In the genomic region with DNA sequence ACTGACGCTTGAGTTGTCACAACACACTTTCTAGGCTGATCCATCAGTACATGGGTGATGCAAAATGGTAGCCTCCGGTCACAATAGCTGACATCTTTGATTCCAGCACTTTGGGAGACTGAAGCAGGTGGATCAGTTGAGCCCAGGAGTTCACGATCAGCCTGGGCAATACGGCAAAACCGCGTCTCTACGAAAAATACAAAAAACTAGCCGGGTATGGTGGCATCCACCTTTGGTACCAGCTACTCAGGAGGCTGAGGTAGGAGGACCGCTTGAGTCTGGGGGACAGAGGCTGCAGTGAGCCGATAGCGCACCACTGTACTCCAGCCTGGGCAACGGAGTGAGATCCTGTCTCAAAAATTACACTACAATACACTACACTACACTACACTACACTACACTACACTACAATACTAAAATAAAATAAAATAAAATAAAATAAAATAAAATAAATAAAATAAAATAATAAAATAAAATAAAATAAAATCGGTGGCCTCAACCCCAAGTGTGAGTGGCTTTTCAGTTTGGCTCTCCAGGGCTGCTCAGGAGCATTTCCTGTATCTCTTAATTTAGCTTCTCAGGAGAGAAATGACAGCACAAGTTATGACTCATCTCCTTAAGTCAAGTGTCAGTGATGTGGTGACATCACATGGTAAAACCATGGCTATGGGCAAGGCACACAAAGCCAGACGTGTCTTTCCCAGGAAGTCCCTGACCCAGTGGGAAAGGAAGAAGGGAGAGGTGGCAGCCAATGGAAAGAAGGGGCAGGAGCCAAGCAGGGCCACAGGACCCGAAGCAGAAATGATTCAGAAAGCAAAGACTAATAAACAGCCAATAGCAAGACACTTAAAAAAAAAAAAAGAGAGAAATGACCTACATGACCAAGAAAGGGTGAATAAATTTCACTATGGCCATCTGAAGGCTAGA, we compare ENCODE assay signal across 1 cellular context.
TF ChIP-seq lines count a peak whose summit lies in the region.

No MANE protein-coding gene starts in this region.

TF ChIP-seq in HEK293, 187 proteins besides CTCF, POLR2A, EP300 and RAD21 (continued from another document and continues in another):
- TF ChIP-seq, protein P1, sequence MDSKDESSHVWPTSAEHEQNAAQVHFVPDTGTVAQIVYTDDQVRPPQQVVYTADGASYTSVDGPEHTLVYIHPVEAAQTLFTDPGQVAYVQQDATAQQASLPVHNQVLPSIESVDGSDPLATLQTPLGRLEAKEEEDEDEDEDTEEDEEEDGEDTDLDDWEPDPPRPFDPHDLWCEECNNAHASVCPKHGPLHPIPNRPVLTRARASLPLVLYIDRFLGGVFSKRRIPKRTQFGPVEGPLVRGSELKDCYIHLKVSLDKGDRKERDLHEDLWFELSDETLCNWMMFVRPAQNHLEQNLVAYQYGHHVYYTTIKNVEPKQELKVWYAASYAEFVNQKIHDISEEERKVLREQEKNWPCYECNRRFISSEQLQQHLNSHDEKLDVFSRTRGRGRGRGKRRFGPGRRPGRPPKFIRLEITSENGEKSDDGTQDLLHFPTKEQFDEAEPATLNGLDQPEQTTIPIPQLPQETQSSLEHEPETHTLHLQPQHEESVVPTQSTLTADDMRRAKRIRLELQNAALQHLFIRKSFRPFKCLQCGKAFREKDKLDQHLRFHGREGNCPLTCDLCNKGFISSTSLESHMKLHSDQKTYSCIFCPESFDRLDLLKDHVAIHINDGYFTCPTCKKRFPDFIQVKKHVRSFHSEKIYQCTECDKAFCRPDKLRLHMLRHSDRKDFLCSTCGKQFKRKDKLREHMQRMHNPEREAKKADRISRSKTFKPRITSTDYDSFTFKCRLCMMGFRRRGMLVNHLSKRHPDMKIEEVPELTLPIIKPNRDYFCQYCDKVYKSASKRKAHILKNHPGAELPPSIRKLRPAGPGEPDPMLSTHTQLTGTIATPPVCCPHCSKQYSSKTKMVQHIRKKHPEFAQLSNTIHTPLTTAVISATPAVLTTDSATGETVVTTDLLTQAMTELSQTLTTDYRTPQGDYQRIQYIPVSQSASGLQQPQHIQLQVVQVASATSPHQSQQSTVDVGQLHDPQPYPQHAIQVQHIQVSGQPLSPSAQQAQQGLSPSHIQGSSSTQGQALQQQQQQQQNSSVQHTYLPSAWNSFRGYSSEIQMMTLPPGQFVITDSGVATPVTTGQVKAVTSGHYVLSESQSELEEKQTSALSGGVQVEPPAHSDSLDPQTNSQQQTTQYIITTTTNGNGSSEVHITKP (tag by site-specific recombination; IDR thresholded peaks at IDR 0.05) = 0 out of 2 replicates have a peak, but pooled peaks have one; percentile 14
- 0 out of 2 replicates have a peak, but pooled peaks have one; percentile 23 for TF ChIP-seq KLF8 (tag by site-specific recombination; IDR thresholded peaks at IDR 0.05)
- no peak for TF ChIP-seq ZNF121 (tag by site-specific recombination; IDR thresholded peaks at IDR 0.05)
- TF ChIP-seq ZNF214 (tag by site-specific recombination; IDR thresholded peaks at IDR 0.05; ENCODE audit: borderline replicate concordance) = no peak
- TF ChIP-seq, protein P2, sequence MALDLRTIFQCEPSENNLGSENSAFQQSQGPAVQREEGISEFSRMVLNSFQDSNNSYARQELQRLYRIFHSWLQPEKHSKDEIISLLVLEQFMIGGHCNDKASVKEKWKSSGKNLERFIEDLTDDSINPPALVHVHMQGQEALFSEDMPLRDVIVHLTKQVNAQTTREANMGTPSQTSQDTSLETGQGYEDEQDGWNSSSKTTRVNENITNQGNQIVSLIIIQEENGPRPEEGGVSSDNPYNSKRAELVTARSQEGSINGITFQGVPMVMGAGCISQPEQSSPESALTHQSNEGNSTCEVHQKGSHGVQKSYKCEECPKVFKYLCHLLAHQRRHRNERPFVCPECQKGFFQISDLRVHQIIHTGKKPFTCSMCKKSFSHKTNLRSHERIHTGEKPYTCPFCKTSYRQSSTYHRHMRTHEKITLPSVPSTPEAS (tag by site-specific recombination; IDR thresholded peaks at IDR 0.05) = no peak
- TF ChIP-seq MYNN (tag by site-specific recombination; IDR thresholded peaks at IDR 0.05; ENCODE audit: borderline replicate concordance) = no peak
- TF ChIP-seq, protein P3, sequence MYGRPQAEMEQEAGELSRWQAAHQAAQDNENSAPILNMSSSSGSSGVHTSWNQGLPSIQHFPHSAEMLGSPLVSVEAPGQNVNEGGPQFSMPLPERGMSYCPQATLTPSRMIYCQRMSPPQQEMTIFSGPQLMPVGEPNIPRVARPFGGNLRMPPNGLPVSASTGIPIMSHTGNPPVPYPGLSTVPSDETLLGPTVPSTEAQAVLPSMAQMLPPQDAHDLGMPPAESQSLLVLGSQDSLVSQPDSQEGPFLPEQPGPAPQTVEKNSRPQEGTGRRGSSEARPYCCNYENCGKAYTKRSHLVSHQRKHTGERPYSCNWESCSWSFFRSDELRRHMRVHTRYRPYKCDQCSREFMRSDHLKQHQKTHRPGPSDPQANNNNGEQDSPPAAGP (tag by site-specific recombination; IDR thresholded peaks at IDR 0.05) = 0 out of 2 replicates have a peak, but pooled peaks have one; percentile 34
- no peak for TF ChIP-seq ZNF423 (tag by site-specific recombination; IDR thresholded peaks at IDR 0.05)
- TF ChIP-seq ZEB2 (tag by site-specific recombination; IDR thresholded peaks at IDR 0.05) = peak; percentile 60; the same call in 1 of the 2 replicates
- no peak for TF ChIP-seq ZNF530 (tag by site-specific recombination; IDR thresholded peaks at IDR 0.05; ENCODE audit: low read depth)
- TF ChIP-seq, protein P4, sequence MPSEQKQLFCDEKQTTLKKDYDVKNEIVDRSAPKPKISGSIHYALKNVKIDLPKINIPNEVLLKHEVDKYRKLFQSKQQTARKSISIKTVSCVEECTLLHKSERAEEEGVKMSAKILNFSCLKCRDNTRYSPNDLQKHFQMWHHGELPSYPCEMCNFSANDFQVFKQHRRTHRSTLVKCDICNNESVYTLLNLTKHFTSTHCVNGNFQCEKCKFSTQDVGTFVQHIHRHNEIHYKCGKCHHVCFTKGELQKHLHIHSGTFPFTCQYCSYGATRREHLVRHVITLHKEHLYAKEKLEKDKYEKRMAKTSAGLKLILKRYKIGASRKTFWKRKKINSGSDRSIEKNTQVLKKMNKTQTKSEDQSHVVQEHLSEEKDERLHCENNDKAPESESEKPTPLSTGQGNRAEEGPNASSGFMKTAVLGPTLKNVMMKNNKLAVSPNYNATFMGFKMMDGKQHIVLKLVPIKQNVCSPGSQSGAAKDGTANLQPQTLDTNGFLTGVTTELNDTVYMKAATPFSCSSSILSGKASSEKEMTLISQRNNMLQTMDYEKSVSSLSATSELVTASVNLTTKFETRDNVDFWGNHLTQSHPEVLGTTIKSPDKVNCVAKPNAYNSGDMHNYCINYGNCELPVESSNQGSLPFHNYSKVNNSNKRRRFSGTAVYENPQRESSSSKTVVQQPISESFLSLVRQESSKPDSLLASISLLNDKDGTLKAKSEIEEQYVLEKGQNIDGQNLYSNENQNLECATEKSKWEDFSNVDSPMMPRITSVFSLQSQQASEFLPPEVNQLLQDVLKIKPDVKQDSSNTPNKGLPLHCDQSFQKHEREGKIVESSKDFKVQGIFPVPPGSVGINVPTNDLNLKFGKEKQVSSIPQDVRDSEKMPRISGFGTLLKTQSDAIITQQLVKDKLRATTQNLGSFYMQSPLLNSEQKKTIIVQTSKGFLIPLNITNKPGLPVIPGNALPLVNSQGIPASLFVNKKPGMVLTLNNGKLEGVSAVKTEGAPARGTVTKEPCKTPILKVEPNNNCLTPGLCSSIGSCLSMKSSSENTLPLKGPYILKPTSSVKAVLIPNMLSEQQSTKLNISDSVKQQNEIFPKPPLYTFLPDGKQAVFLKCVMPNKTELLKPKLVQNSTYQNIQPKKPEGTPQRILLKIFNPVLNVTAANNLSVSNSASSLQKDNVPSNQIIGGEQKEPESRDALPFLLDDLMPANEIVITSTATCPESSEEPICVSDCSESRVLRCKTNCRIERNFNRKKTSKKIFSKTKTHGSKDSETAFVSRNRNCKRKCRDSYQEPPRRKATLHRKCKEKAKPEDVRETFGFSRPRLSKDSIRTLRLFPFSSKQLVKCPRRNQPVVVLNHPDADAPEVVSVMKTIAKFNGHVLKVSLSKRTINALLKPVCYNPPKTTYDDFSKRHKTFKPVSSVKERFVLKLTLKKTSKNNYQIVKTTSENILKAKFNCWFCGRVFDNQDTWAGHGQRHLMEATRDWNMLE (tag by site-specific recombination; conservative IDR thresholded peaks at IDR 0.05; ENCODE audit: low read depth) = peak; percentile 65
- no peak for TF ChIP-seq ZNF488 (tag by site-specific recombination; IDR thresholded peaks at IDR 0.05)
- TF ChIP-seq HIC1 (tag by site-specific recombination; IDR thresholded peaks at IDR 0.05) = peak; percentile 63; the same call in 1 of the 2 replicates
- TF ChIP-seq ZNF660 (tag by site-specific recombination; IDR thresholded peaks at IDR 0.05) = 0 out of 2 replicates have a peak, but pooled peaks have one; percentile 46
- TF ChIP-seq, protein P5, sequence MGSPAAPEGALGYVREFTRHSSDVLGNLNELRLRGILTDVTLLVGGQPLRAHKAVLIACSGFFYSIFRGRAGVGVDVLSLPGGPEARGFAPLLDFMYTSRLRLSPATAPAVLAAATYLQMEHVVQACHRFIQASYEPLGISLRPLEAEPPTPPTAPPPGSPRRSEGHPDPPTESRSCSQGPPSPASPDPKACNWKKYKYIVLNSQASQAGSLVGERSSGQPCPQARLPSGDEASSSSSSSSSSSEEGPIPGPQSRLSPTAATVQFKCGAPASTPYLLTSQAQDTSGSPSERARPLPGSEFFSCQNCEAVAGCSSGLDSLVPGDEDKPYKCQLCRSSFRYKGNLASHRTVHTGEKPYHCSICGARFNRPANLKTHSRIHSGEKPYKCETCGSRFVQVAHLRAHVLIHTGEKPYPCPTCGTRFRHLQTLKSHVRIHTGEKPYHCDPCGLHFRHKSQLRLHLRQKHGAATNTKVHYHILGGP (tag by site-specific recombination; IDR thresholded peaks at IDR 0.05) = no peak
- no peak; the same call in 1 of the 2 replicates for TF ChIP-seq ZNF394 (tag by site-specific recombination; IDR thresholded peaks at IDR 0.05; ENCODE audit: borderline replicate concordance)
- TF ChIP-seq ZNF558 (tag by site-specific recombination; IDR thresholded peaks at IDR 0.05) = no peak
- no peak for TF ChIP-seq ZNF776 (tag by site-specific recombination; IDR thresholded peaks at IDR 0.05; ENCODE audit: borderline replicate concordance)
- TF ChIP-seq ZNF223 (tag by site-specific recombination; IDR thresholded peaks at IDR 0.05) = no peak
- TF ChIP-seq SP3 (tag by site-specific recombination; IDR thresholded peaks at IDR 0.05) = 0 out of 2 replicates have a peak, but pooled peaks have one; percentile 18
- peak; percentile 73; the same call in 1 of the 2 replicates for TF ChIP-seq ZNF639 (tag by site-specific recombination; IDR thresholded peaks at IDR 0.05)
- no peak for TF ChIP-seq BCL11B (tag by site-specific recombination; IDR thresholded peaks at IDR 0.05; ENCODE audit: low read depth)
- TF ChIP-seq ZNF138 (tag by site-specific recombination; IDR thresholded peaks at IDR 0.05; ENCODE audit: borderline replicate concordance) = no peak
- no peak for TF ChIP-seq EGR2 (tag by site-specific recombination; IDR thresholded peaks at IDR 0.05; ENCODE audit: low read depth)
- TF ChIP-seq ZIC2 (tag by site-specific recombination; IDR thresholded peaks at IDR 0.05) = no peak
- no peak for TF ChIP-seq ZNF555 (tag by site-specific recombination; conservative IDR thresholded peaks at IDR 0.05)
- peak; percentile 41; the same call in 1 of the 2 replicates for TF ChIP-seq ZNF184 (tag by site-specific recombination; IDR thresholded peaks at IDR 0.05)
- TF ChIP-seq HOXD13 (CRISPR knock-in tag; IDR thresholded peaks at IDR 0.05; ENCODE audit: borderline replicate concordance) = no peak
- no peak for TF ChIP-seq GLI2 (tag by site-specific recombination; IDR thresholded peaks at IDR 0.05; ENCODE audit: borderline replicate concordance, low read depth)
- TF ChIP-seq, protein P6, sequence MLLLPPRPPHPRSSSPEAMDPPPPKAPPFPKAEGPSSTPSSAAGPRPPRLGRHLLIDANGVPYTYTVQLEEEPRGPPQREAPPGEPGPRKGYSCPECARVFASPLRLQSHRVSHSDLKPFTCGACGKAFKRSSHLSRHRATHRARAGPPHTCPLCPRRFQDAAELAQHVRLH (tag by site-specific recombination; IDR thresholded peaks at IDR 0.05) = no peak
- TF ChIP-seq ZNF548 (tag by site-specific recombination; IDR thresholded peaks at IDR 0.05) = no peak
